Comparison of ENCODE assay signal across 24 cellular contexts in genomic region chr2:24658531-24659202, GRCh38.
DNase-seq lines count a peak whose midpoint lies in the region; FAIRE-seq and TF ChIP-seq lines count a peak whose summit lies in the region.
"Had no signal": no experiment of that assay in that cellular context is flagged by ENCODE, and none has a peak within 500 bp of the region (broad histone marks: within the 10 kb centered on the region; RNA-seq: fewer than 3 reads in every experiment).

No MANE protein-coding gene starts in this region.

- H3K9me2 ChIP-seq in Karpas-422 (replicated peaks; ENCODE audit: insufficient read depth, low read length) = no peaks in the 10 kb centered on the region

- H2BK120ac ChIP-seq in trophoblast cell (ENCODE audit: insufficient read depth, low read length, poor library complexity) = no peak overlapping the region

- H3K36me3 ChIP-seq in Karpas-422 (ENCODE audit: insufficient read depth, low read length) (no peaks in the 10 kb centered on the region), left ventricle myocardium inferior (no peaks in the 10 kb centered on the region), trophoblast cell (ENCODE audit: control insufficient read depth in 1 of 2, insufficient read depth in 2 of 2, low read length in 2 of 2) (no peaks in the 10 kb centered on the region), osteoblast (ENCODE audit: insufficient read depth, low read length) (no peaks in the 10 kb centered on the region)
- H3K36me3 ChIP-seq: cardiac muscle cell, transverse colon had no signal

- no CpG with 5 or more reads among the region's 4 CpGs for WGBS in trophoblast cell (ENCODE audit: extremely low coverage, insufficient coverage, insufficient read length)

- no peaks in the 10 kb centered on the region for H3K79me1 ChIP-seq in trophoblast cell (ENCODE audit: low read length)

- no peak overlapping the region for H4K12ac ChIP-seq in trophoblast cell (ENCODE audit: low read depth, low read length)

- no peak overlapping the region for H2AK5ac ChIP-seq in trophoblast cell (ENCODE audit: low read length)

- H3K4me3 ChIP-seq in Karpas-422 (ENCODE audit: low read length) = no peak overlapping the region
- no peak overlapping the region for H3K4me3 ChIP-seq in left ventricle myocardium inferior
- H3K4me3 ChIP-seq in trophoblast cell (ENCODE audit: low read depth, low read length) = no peak overlapping the region
- no peak overlapping the region for H3K4me3 ChIP-seq in osteoblast (ENCODE audit: insufficient read depth, low read length)
- H3K4me3 ChIP-seq: BLaER1 treated with 17β-estradiol and CSF1 and Interleukin-3, amounts not matched to agents 10 nM and 100 nM; cardiac muscle cell; smooth muscle cell; transverse colon had no signal

- no peaks in the 10 kb centered on the region for H3K79me2 ChIP-seq in Karpas-422 (ENCODE audit: low read length)
- H3K79me2 ChIP-seq in trophoblast cell (ENCODE audit: control insufficient read depth, insufficient read depth, low read length, poor library complexity) = no peaks in the 10 kb centered on the region
- H3K79me2 ChIP-seq in osteoblast (ENCODE audit: insufficient read depth, low read length) = no peaks in the 10 kb centered on the region

- no peak overlapping the region for H3K4ac ChIP-seq in trophoblast cell (ENCODE audit: low read depth, low read length)

- H3K9me3 ChIP-seq in Karpas-422 (ENCODE audit: low read length) = no peaks in the 10 kb centered on the region
- no peaks in the 10 kb centered on the region for H3K9me3 ChIP-seq in left ventricle myocardium inferior (replicated peaks)
- H3K9me3 ChIP-seq in trophoblast cell (ENCODE audit: insufficient read depth, low read depth, low read length) = no peaks in the 10 kb centered on the region
- H3K9me3 ChIP-seq in osteoblast (ENCODE audit: low read depth, low read length) = no peaks in the 10 kb centered on the region
- H3K9me3 ChIP-seq: BLaER1 treated with 17β-estradiol and CSF1 and Interleukin-3, amounts not matched to agents 10 nM and 100 nM; transverse colon had no signal

- H3K27ac ChIP-seq in Karpas-422 (ENCODE audit: low read length) (no peak overlapping the region), left ventricle myocardium inferior (replicated peaks) (peak overlapping the region; percentile 76), trophoblast cell (ENCODE audit: low read depth, low read length) (no peak overlapping the region), osteoblast (ENCODE audit: low read depth, low read length) (no peak overlapping the region)
- H3K27ac ChIP-seq: BLaER1 treated with 17β-estradiol and CSF1 and Interleukin-3, amounts not matched to agents 10 nM and 100 nM; cardiac muscle cell; RWPE1; transverse colon had no signal

- H2AFZ ChIP-seq in Karpas-422 (ENCODE audit: low read length) (no peak overlapping the region), trophoblast cell (ENCODE audit: insufficient read depth, low read length, poor library complexity) (no peak overlapping the region), osteoblast (ENCODE audit: low read length) (no peak overlapping the region)

- TF ChIP-seq CTCF in left ventricle myocardium inferior (IDR thresholded peaks at IDR 0.05; ENCODE audit: borderline replicate concordance) (no peak), osteoblast (IDR thresholded peaks at IDR 0.05; ENCODE audit: extremely low read depth, low read depth, low read length) (no peak)

- H4K91ac ChIP-seq in trophoblast cell (ENCODE audit: low read depth, low read length) = no peak overlapping the region

- no peak overlapping the region for H2BK5ac ChIP-seq in trophoblast cell (ENCODE audit: low read depth, low read length, poor library complexity)

- H3K27me3 ChIP-seq in Karpas-422 (ENCODE audit: low read length) = no peaks in the 10 kb centered on the region
- H3K27me3 ChIP-seq in left ventricle myocardium inferior (ENCODE audit: low read depth) = no peaks in the 10 kb centered on the region
- no peaks in the 10 kb centered on the region for H3K27me3 ChIP-seq in trophoblast cell (ENCODE audit: insufficient read depth, low read length)
- no peaks in the 10 kb centered on the region for H3K27me3 ChIP-seq in osteoblast (ENCODE audit: insufficient read depth, low read length)
- H3K27me3 ChIP-seq: BLaER1 treated with 17β-estradiol and CSF1 and Interleukin-3, amounts not matched to agents 10 nM and 100 nM; cardiac muscle cell; transverse colon had no signal

- H3K14ac ChIP-seq in trophoblast cell (ENCODE audit: low read length) = no peak overlapping the region

- no peak overlapping the region for H3K23ac ChIP-seq in trophoblast cell (ENCODE audit: low read length)

- peaks cover 13% of the 10 kb centered on the region; the same call in 1 of the 2 replicates for H4K20me1 ChIP-seq in Karpas-422 (ENCODE audit: insufficient read depth, low read depth, low read length)
- H4K20me1 ChIP-seq in osteoblast (ENCODE audit: insufficient read depth, low read length) = no peaks in the 10 kb centered on the region

- H3K4me1 ChIP-seq in Karpas-422 (ENCODE audit: low read length) (no peaks in the 10 kb centered on the region), left ventricle myocardium inferior (peaks cover 47% of the 10 kb centered on the region), trophoblast cell (ENCODE audit: control insufficient read depth in 1 of 2, insufficient read depth in 2 of 2, low read length in 2 of 2) (no peaks in the 10 kb centered on the region), osteoblast (ENCODE audit: insufficient read depth, low read length) (no peaks in the 10 kb centered on the region)

- H2BK12ac ChIP-seq in trophoblast cell (ENCODE audit: low read length) = no peak overlapping the region

- no peak for FAIRE-seq in RCC 7860 (lab: Jason Lieb, UNC)

- intact Hi-C loops in left ventricle myocardium inferior (cut with micrococcal nuclease) = no loop called here

- no peak overlapping the region for H4K8ac ChIP-seq in trophoblast cell (ENCODE audit: low read depth, low read length)

- no peak overlapping the region for H3K18ac ChIP-seq in trophoblast cell (ENCODE audit: low read length)

- H3K4me2 ChIP-seq in Karpas-422 (ENCODE audit: low read depth, low read length, poor library complexity, severe bottlenecking) (no peak overlapping the region), trophoblast cell (ENCODE audit: low read length) (no peak overlapping the region), osteoblast (ENCODE audit: insufficient read depth, low read length) (no peak overlapping the region)
- H3K4me2 ChIP-seq: smooth muscle cell had no signal

- DNase-seq in ELR (ENCODE audit: low read depth) = peak; percentile 9
- peak; percentile 5 for DNase-seq in Karpas-422
- DNase-seq in left ventricle myocardium inferior = no peak
- peak; percentile 19 to 47 for DNase-seq in trophoblast cell
- no peak for DNase-seq in RCC 7860 (ENCODE audit: low spot score)
- DNase-seq in OCI-M2 (lab: John Stamatoyannopoulos, UW; ENCODE audit: unreplicated experiment) = no peak
- DNase-seq in osteoblast (ENCODE audit: insufficient read length, low spot score, missing footprints) = no peak
- DNase-seq: activated CD4-positive, CD25-positive, alpha-beta regulatory T cell treated with anti-CD3 and anti-CD28 coated beads, Interleukin-2, amount 50 U/mL, for 72 hours; activated CD8-positive, alpha-beta T cell treated with anti-CD3 and anti-CD28 coated beads for 36 hours; activated effector memory CD4-positive, alpha-beta T cell treated with Interleukin-2 at 50 U/mL for 16 hours; aorta; H7; left colon; midbrain; naive thymus-derived CD4-positive, alpha-beta T cell; NCI-H1092; NCI-H1694 treated with DMSO at 0.1 percent for 48 hours; stimulated activated CD4-positive, alpha-beta T cell treated with anti-CD3 and anti-CD28 coated beads, Interleukin-1b, Interleukin-23, amount 100 ng/mL, for 48 hours; T-helper 17 cell; transverse colon had no signal

- no peak overlapping the region for H3K9ac ChIP-seq in Karpas-422 (ENCODE audit: low read length)
- H3K9ac ChIP-seq in trophoblast cell (ENCODE audit: low read length) = no peak overlapping the region
- H3K9ac ChIP-seq: BLaER1 treated with 17β-estradiol and CSF1 and Interleukin-3, amounts not matched to agents 10 nM and 100 nM had no signal

Comparison
In these comparisons a context has a peak if more than half of its experiments do, and no peak if none do; other contexts are left out.
1. DNase-seq: peak in ELR (single experiment), Karpas-422 (single experiment) and trophoblast cell (2 of 2); none in left ventricle myocardium inferior (single experiment), RCC 7860 (single experiment), OCI-M2 (single experiment) and osteoblast (single experiment).